In the genomic region with DNA sequence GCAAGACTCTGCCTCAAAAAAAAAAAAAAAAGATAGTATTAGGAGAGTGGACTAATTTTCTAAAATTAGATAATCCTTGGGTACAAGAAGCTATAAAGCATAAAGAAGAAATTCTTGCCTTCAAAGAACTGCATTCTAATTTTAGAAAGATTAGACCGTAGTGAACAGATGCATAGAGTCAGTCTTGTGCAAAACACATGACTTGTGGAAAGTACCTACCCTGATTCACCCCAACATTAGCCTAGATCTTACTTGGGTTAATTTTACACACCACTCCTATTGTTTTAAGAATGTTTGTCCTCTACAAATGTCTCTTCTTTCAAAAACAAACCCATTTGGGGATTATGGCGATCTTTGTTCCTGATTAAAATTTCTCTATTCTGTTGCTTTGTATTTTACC, we compare ENCODE assay signal across 3 cellular contexts.
TF ChIP-seq lines count a peak whose summit lies in the region.

No MANE protein-coding gene starts in this region.

TF ChIP-seq in GM23338, 12 proteins besides CTCF, POLR2A, EP300 and RAD21 (continued from another document):
- TF ChIP-seq NANOG (IDR thresholded peaks at IDR 0.05; ENCODE audit: borderline replicate concordance) (no peak), EZH2 (IDR thresholded peaks at IDR 0.05; ENCODE audit: low read depth, unreplicated experiment) (no peak), POLR2AphosphoS5 (IDR thresholded peaks at IDR 0.05; ENCODE audit: low read depth) (no peak)
TF ChIP-seq in GM23338: peak in this region for 0.

TF ChIP-seq in K562, 482 proteins besides CTCF, POLR2A, EP300 and RAD21 (continued from another document):
- TF ChIP-seq HDAC3 (IDR thresholded peaks at IDR 0.05; ENCODE audit: borderline replicate concordance, partially characterized antibody) (no peak), BRF1 (IDR thresholded peaks at IDR 0.05; ENCODE audit: borderline replicate concordance, extremely low read depth, insufficient read length) (no peak), KAT8 (IDR thresholded peaks at IDR 0.05; ENCODE audit: low read depth) (no peak), PHF21A (IDR thresholded peaks at IDR 0.05; ENCODE audit: borderline replicate concordance, low read depth) (no peak), PYGO2 (tag; IDR thresholded peaks at IDR 0.05) (no peak), DPF2 (IDR thresholded peaks at IDR 0.05) (no peak), ZNF764 (CRISPR knock-in tag; IDR thresholded peaks at IDR 0.05; ENCODE audit: low read depth) (no peak), FOXA1 (IDR thresholded peaks at IDR 0.05; ENCODE audit: borderline replicate concordance) (no peak)
- TF ChIP-seq, protein P1, sequence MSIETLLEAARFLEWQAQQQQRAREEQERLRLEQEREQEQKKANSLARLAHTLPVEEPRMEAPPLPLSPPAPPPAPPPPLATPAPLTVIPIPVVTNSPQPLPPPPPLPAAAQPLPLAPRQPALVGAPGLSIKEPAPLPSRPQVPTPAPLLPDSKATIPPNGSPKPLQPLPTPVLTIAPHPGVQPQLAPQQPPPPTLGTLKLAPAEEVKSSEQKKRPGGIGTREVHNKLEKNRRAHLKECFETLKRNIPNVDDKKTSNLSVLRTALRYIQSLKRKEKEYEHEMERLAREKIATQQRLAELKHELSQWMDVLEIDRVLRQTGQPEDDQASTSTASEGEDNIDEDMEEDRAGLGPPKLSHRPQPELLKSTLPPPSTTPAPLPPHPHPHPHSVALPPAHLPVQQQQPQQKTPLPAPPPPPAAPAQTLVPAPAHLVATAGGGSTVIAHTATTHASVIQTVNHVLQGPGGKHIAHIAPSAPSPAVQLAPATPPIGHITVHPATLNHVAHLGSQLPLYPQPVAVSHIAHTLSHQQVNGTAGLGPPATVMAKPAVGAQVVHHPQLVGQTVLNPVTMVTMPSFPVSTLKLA (conservative IDR thresholded peaks at IDR 0.05) = no peak
- TF ChIP-seq, protein P2, sequence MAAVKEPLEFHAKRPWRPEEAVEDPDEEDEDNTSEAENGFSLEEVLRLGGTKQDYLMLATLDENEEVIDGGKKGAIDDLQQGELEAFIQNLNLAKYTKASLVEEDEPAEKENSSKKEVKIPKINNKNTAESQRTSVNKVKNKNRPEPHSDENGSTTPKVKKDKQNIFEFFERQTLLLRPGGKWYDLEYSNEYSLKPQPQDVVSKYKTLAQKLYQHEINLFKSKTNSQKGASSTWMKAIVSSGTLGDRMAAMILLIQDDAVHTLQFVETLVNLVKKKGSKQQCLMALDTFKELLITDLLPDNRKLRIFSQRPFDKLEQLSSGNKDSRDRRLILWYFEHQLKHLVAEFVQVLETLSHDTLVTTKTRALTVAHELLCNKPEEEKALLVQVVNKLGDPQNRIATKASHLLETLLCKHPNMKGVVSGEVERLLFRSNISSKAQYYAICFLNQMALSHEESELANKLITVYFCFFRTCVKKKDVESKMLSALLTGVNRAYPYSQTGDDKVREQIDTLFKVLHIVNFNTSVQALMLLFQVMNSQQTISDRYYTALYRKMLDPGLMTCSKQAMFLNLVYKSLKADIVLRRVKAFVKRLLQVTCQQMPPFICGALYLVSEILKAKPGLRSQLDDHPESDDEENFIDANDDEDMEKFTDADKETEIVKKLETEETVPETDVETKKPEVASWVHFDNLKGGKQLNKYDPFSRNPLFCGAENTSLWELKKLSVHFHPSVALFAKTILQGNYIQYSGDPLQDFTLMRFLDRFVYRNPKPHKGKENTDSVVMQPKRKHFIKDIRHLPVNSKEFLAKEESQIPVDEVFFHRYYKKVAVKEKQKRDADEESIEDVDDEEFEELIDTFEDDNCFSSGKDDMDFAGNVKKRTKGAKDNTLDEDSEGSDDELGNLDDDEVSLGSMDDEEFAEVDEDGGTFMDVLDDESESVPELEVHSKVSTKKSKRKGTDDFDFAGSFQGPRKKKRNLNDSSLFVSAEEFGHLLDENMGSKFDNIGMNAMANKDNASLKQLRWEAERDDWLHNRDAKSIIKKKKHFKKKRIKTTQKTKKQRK (IDR thresholded peaks at IDR 0.05; ENCODE audit: borderline replicate concordance, low read depth, low read length) = no peak

TF ChIP-seq in HEK293T, 16 proteins besides CTCF, POLR2A, EP300 and RAD21 (continued from another document):
- TF ChIP-seq, protein P3, sequence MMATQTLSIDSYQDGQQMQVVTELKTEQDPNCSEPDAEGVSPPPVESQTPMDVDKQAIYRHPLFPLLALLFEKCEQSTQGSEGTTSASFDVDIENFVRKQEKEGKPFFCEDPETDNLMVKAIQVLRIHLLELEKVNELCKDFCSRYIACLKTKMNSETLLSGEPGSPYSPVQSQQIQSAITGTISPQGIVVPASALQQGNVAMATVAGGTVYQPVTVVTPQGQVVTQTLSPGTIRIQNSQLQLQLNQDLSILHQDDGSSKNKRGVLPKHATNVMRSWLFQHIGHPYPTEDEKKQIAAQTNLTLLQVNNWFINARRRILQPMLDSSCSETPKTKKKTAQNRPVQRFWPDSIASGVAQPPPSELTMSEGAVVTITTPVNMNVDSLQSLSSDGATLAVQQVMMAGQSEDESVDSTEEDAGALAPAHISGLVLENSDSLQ (IDR thresholded peaks at IDR 0.05) = no peak
- TF ChIP-seq BHLHE40 (IDR thresholded peaks at IDR 0.05; ENCODE audit: borderline replicate concordance) (no peak), HDGF (IDR thresholded peaks at IDR 0.05; ENCODE audit: borderline replicate concordance) (no peak), TARDBP (IDR thresholded peaks at IDR 0.05) (no peak), CTBP1 (IDR thresholded peaks at IDR 0.05; ENCODE audit: borderline replicate concordance) (no peak), FOXM1 (IDR thresholded peaks at IDR 0.05; ENCODE audit: borderline replicate concordance) (no peak)
